Comparison of ENCODE assay signal across 24 cellular contexts in the genomic region with DNA sequence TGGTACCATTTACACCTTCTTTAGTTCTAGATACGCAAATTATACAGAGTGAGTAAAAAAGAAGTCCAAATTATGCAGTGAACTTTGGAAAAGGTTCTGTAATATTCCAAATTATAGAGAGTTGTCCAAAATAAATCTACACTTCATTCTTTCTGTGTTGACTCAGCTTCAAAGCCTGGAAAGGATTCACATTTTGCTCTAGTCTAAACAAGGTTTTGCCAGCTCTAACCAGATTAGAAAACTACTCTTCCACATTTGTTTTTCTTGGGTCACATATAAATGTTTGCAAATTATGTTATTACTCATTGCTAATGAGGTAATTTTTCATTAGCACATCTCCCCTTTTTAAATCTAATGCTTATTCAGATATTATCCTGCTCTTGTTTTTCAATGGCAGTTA.
DNase-seq lines count a peak whose midpoint lies in the region; ATAC-seq, FAIRE-seq and TF ChIP-seq lines count a peak whose summit lies in the region.
"Had no signal": no experiment of that assay in that cellular context is flagged by ENCODE, and none has a peak within 500 bp of the region (broad histone marks: within the 10 kb centered on the region; RNA-seq: fewer than 3 reads in every experiment).

No MANE protein-coding gene starts in this region.

- TF ChIP-seq CTCF in thoracic aorta (IDR thresholded peaks at IDR 0.05), result no peak

- H3K36me3 ChIP-seq in GM23248 (ENCODE audit: low read depth) (no peaks in the 10 kb centered on the region), thoracic aorta (no peaks in the 10 kb centered on the region)
- H3K36me3 ChIP-seq: SJCRH30 had no signal

- 5 to 7% methylated on average over 1 of the region's 1 CpG for WGBS in GM23248 (ENCODE audit: low coverage in 1 of 2, low lambda C conversion rate in 2 of 2, missing lambda C conversion rate in 2 of 2), 2 experiments

- H3K79me2 ChIP-seq in GM23248 (ENCODE audit: insufficient read depth), result no peaks in the 10 kb centered on the region

- POLR2A ChIA-PET in activated CD4-positive, alpha-beta T cell treated with anti-CD3 and anti-CD28 coated beads for 36 hours (lab: Charles Lee), result no interaction called here

- no peaks in the 10 kb centered on the region for H3F3A ChIP-seq in GM23248 (ENCODE audit: insufficient read depth)

- no peak overlapping the region for H2AFZ ChIP-seq in GM23248

- no peaks in the 10 kb centered on the region for H3K9me3 ChIP-seq in GM23248 (ENCODE audit: low read depth)
- no peaks in the 10 kb centered on the region for H3K9me3 ChIP-seq in thoracic aorta
- H3K9me3 ChIP-seq: SJCRH30 had no signal

- no peaks in the 10 kb centered on the region for H3K27me3 Mint-ChIP-seq in activated CD4-positive, alpha-beta T cell treated with anti-CD3 and anti-CD28 coated beads for 36 hours
- H3K27me3 Mint-ChIP-seq: CD8-positive, alpha-beta memory T cell had no signal

- intact Hi-C loops in activated CD4-positive, alpha-beta T cell treated with anti-CD3 and anti-CD28 coated beads for 36 hours (cut with DNase I, micrococcal nuclease), result no loop called here

- CTCF ChIA-PET in activated CD4-positive, alpha-beta T cell treated with anti-CD3 and anti-CD28 coated beads for 36 hours (lab: Charles Lee), result no interaction called here

- no peaks in the 10 kb centered on the region for H4K20me1 ChIP-seq in GM23248 (ENCODE audit: insufficient read depth)

- no peaks in the 10 kb centered on the region for H3K4me1 ChIP-seq in GM23248 (ENCODE audit: insufficient read depth)
- peaks cover 9 to 12% of the 10 kb centered on the region in 2 donors for H3K4me1 ChIP-seq in thoracic aorta (ENCODE audit: control insufficient read depth in 1 of 2, low read depth in 2 of 2)
- H3K4me1 ChIP-seq: SJCRH30 had no signal

- no peak overlapping the region for H3K9ac ChIP-seq in GM23248

- ATAC-seq in thoracic aorta (ENCODE audit: insufficient number of reproducible peaks, low FRiP score, low read depth), result peak; percentile 88
- ATAC-seq in activated CD4-positive, alpha-beta T cell treated with anti-CD3 and anti-CD28 coated beads for 36 hours, result no peak

- H3K4me2 ChIP-seq in GM23248 (ENCODE audit: unreplicated experiment), result no peak overlapping the region

- H3K4me3 ChIP-seq in GM23248 (no peak overlapping the region), thoracic aorta (peak overlapping the region; percentile 17)
- H3K4me3 ChIP-seq: SJCRH30 had no signal

- no peak overlapping the region for H3K4me3 Mint-ChIP-seq in activated CD4-positive, alpha-beta T cell treated with anti-CD3 and anti-CD28 coated beads for 36 hours
- H3K4me3 Mint-ChIP-seq: CD8-positive, alpha-beta memory T cell; H9; HFFc6 had no signal

- H3K27me3 ChIP-seq in GM23248 (replicated peaks; ENCODE audit: insufficient read depth) (no peaks in the 10 kb centered on the region), thoracic aorta (replicated peaks; ENCODE audit: insufficient read depth) (no peaks in the 10 kb centered on the region)
- H3K27me3 ChIP-seq: SJCRH30 had no signal

- H3K9me2 ChIP-seq in GM23248 (ENCODE audit: insufficient read depth), result no peaks in the 10 kb centered on the region

- H3K36me3 Mint-ChIP-seq in activated CD4-positive, alpha-beta T cell treated with anti-CD3 and anti-CD28 coated beads for 36 hours (ENCODE audit: low read depth), result no peaks in the 10 kb centered on the region
- H3K36me3 Mint-ChIP-seq: CD8-positive, alpha-beta memory T cell had no signal

- in situ Hi-C loops in GM23248 (cut with MboI), result no loop called here

- DNase-seq in GM23248 (peak; percentile 0), astrocyte of the hippocampus (ENCODE audit: low read depth, low spot score) (peak; percentile 67), fibroblast of peridontal ligament (ENCODE audit: extremely low read depth) (peak; percentile 35), thoracic aorta (ENCODE audit: low spot score) (no peak), NK-92 (lab: John Stamatoyannopoulos, UW; ENCODE audit: unreplicated experiment) (no peak), GM12891 (ENCODE audit: insufficient read length, low spot score) (no peak)
- DNase-seq in activated CD4-positive, alpha-beta T cell treated with anti-CD3 and anti-CD28 coated beads for 36 hours, result no peak
- DNase-seq: AML-193; C1 segment of cervical spinal cord; Calu3; CD8-positive, alpha-beta memory T cell; DMS53; GF-D8; H9; HFFc6; Kasumi-1; NCI-H1105; NCI-H2029 treated with DMSO at 0.1 percent for 48 hours; NCI-H226; NCI-H510A treated with DMSO at 0.1 percent for 48 hours; NCI-H774; OCI-M1; SJCRH30 had no signal

- no peak overlapping the region for H3K27ac Mint-ChIP-seq in activated CD4-positive, alpha-beta T cell treated with anti-CD3 and anti-CD28 coated beads for 36 hours
- H3K27ac Mint-ChIP-seq: CD8-positive, alpha-beta memory T cell; H9; HFFc6 had no signal

- H3K4me1 Mint-ChIP-seq in activated CD4-positive, alpha-beta T cell treated with anti-CD3 and anti-CD28 coated beads for 36 hours, result no peaks in the 10 kb centered on the region
- H3K4me1 Mint-ChIP-seq: CD8-positive, alpha-beta memory T cell had no signal

- H3K27ac ChIP-seq in GM23248 (no peak overlapping the region), thoracic aorta (no peak overlapping the region)
- H3K27ac ChIP-seq: SJCRH30 had no signal

- H3K9me3 Mint-ChIP-seq in activated CD4-positive, alpha-beta T cell treated with anti-CD3 and anti-CD28 coated beads for 36 hours (ENCODE audit: low read depth), result peaks cover 5% of the 10 kb centered on the region
- H3K9me3 Mint-ChIP-seq: H9 had no signal

- FAIRE-seq in GM12891 (lab: Jason Lieb, UNC), result no peak
- FAIRE-seq: RCC 7860 had no signal

- no peak for TF ChIP-seq POLR2A in GM12891 (IDR thresholded peaks at IDR 0.05; ENCODE audit: low read depth, low read length)

TF ChIP-seq in GM12891, 5 proteins besides CTCF, POLR2A, EP300 and RAD21:
- no peak for TF ChIP-seq TAF1 (IDR thresholded peaks at IDR 0.05; ENCODE audit: low read depth, low read length)
- TF ChIP-seq POLR2AphosphoS5 (IDR thresholded peaks at IDR 0.05; ENCODE audit: low read depth, low read length), result no peak
- TF ChIP-seq POU2F2 (IDR thresholded peaks at IDR 0.05; ENCODE audit: low read depth, low read length), result no peak
- TF ChIP-seq PAX5 (IDR thresholded peaks at IDR 0.05; ENCODE audit: insufficient read depth, low read length, severe bottlenecking), result no peak
- no peak for TF ChIP-seq SPI1 (IDR thresholded peaks at IDR 0.05; ENCODE audit: low read depth, low read length)

Comparison
In these comparisons a context has a peak if more than half of its experiments do, and no peak if none do; other contexts are left out.
1. DNase-seq: peak in GM23248 (single experiment), astrocyte of the hippocampus (single experiment) and fibroblast of peridontal ligament (single experiment); none in thoracic aorta (single experiment), NK-92 (single experiment), GM12891 (single experiment) and activated CD4-positive, alpha-beta T cell treated with anti-CD3 and anti-CD28 coated beads for 36 hours (single experiment).